ENCODE assay signal across 20 cellular contexts in the genomic region with DNA sequence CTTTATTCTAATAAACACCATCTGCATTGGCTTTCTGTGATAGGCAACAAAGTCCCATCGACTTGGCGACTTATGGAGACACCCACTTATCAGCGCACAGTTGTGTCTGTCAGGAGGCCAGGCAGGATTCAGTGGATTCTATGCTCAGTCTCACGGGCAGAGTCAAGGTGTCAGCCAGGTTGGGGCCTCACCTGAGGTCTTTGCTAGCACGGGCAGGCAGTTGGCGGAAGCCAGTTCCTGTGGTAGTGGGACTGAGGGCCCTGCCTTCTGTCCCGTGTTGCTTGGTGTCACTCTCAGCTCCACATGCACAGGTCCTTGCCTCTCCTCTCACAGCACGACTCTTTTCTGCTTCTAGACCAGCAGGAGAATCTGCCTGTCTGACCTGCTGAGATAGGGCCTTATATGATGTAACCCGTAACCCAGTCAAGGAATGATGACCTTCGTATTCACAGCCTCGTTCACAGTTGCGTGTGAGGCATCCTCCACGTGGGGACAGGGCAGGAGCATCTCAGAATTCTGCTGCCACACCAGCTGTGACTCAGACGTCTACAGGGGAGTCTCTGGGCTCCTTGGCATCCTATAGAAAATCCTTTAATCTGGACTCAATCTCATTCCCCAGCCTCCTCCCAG. TPM values are rescaled to one million over a fixed set of nuclear protein-coding genes. Genes with fewer than 3 reads are reported as not detected.
A peak's percentile ranks its signal among the peaks of the same experiment; 100 is the strongest.
DNase-seq lines count a peak whose midpoint lies in the region; ATAC-seq and TF ChIP-seq lines count a peak whose summit lies in the region.
"Had no signal": no experiment of that assay in that cellular context is flagged by ENCODE, and none has a peak within 500 bp of the region (broad histone marks: within the 10 kb centered on the region; RNA-seq: fewer than 3 reads in every experiment).

No MANE protein-coding gene starts in this region.

- no peak overlapping the region for H3K4me3 Mint-ChIP-seq in T-helper 1 cell treated with Interleukin-12 subunit alpha and Interleukin-12 subunit beta and Interleukin-4 antibody, amounts not matched to agents 30 μg/mL and 1 μg/mL, for 36 hours
- H3K4me3 Mint-ChIP-seq in HFFc6 (peak overlapping the region; percentile 43; the same call in 1 of the 2 replicates), osteocyte (ENCODE audit: unreplicated experiment) (no peak overlapping the region)
- H3K4me3 Mint-ChIP-seq: activated naive CD8-positive, alpha-beta T cell treated with anti-CD3 and anti-CD28 coated beads, Interleukin-2, amount 10 ng/mL, durations not matched to agents 7 days and 5 days; dendritic cell treated with granulocyte-macrophage colony-stimulating factor and Interleukin-4, amounts not matched to agents 40 ng/mL and 50 ng/mL, for 4 days; naive thymus-derived CD8-positive, alpha-beta T cell had no signal

- H3K9ac ChIP-seq in fibroblast of lung (ENCODE audit: insufficient read depth, low read length) = no peak overlapping the region

- H3K27me3 ChIP-seq in fibroblast of lung (ENCODE audit: control insufficient read depth, insufficient read depth, low read length) = no peaks in the 10 kb centered on the region
- H3K27me3 ChIP-seq: breast epithelium had no signal

- peaks cover 8% of the 10 kb centered on the region for H4K20me1 ChIP-seq in fibroblast of lung (ENCODE audit: control insufficient read depth, extremely low read depth, insufficient read depth, low read length)

- ATAC-seq in HG03469 (IDR thresholded peaks at IDR 0.05; ENCODE audit: unreplicated experiment) = no peak
- ATAC-seq: naive thymus-derived CD8-positive, alpha-beta T cell had no signal

- H3K4me1 Mint-ChIP-seq in T-helper 1 cell treated with Interleukin-12 subunit alpha and Interleukin-12 subunit beta and Interleukin-4 antibody, amounts not matched to agents 30 μg/mL and 1 μg/mL, for 36 hours (ENCODE audit: low read depth) = peaks cover 9% of the 10 kb centered on the region
- H3K4me1 Mint-ChIP-seq in HFFc6 (ENCODE audit: low read depth) (peaks cover 27% of the 10 kb centered on the region), osteocyte (ENCODE audit: unreplicated experiment) (peaks cover 7% of the 10 kb centered on the region)

- no peak overlapping the region for H3K4me3 ChIP-seq in fibroblast of lung (replicated peaks in 1 of 4; ENCODE audit: control extremely low read depth in 1 of 4, insufficient read depth in 1 of 4, low read depth in 3 of 4, low read length in 4 of 4)
- H3K4me3 ChIP-seq: breast epithelium, lung had no signal

- H3K4me2 ChIP-seq in fibroblast of lung (ENCODE audit: extremely low read depth, insufficient read depth, low read length) = no peak overlapping the region

- peaks cover 28% of the 10 kb centered on the region for H3K36me3 Mint-ChIP-seq in T-helper 1 cell treated with Interleukin-12 subunit alpha and Interleukin-12 subunit beta and Interleukin-4 antibody, amounts not matched to agents 30 μg/mL and 1 μg/mL, for 36 hours (ENCODE audit: low read depth)
- peaks cover 33% of the 10 kb centered on the region for H3K36me3 Mint-ChIP-seq in HFFc6 (ENCODE audit: low read depth)
- H3K36me3 Mint-ChIP-seq in osteocyte (ENCODE audit: unreplicated experiment) = peaks cover 20% of the 10 kb centered on the region

- H2AFZ ChIP-seq in fibroblast of lung (ENCODE audit: low read length) = no peak overlapping the region

- TF ChIP-seq CTCF in HFFc6 (IDR thresholded peaks at IDR 0.05) = no peak
- TF ChIP-seq CTCF in fibroblast of lung (conservative IDR thresholded peaks at IDR 0.05 in 1 of 2, IDR thresholded peaks at IDR 0.05 in 1 of 2; ENCODE audit: low read depth in 1 of 2, low read length in 2 of 2) = no peak
- no peak for TF ChIP-seq CTCF in osteocyte (IDR thresholded peaks at IDR 0.05)

- H3K27ac ChIP-seq in fibroblast of lung (ENCODE audit: insufficient read depth, low read length) = peak overlapping the region; percentile 0
- H3K27ac ChIP-seq: breast epithelium had no signal

- H3K27ac Mint-ChIP-seq in T-helper 1 cell treated with Interleukin-12 subunit alpha and Interleukin-12 subunit beta and Interleukin-4 antibody, amounts not matched to agents 30 μg/mL and 1 μg/mL, for 36 hours = peak overlapping the region; percentile 6
- H3K27ac Mint-ChIP-seq in HFFc6 (peak overlapping the region; percentile 75), osteocyte (ENCODE audit: unreplicated experiment) (peak overlapping the region; percentile 8)
- H3K27ac Mint-ChIP-seq: activated naive CD8-positive, alpha-beta T cell treated with anti-CD3 and anti-CD28 coated beads, Interleukin-2, amount 10 ng/mL, durations not matched to agents 7 days and 5 days; dendritic cell treated with granulocyte-macrophage colony-stimulating factor and Interleukin-4, amounts not matched to agents 40 ng/mL and 50 ng/mL, for 4 days had no signal

- no peaks in the 10 kb centered on the region for H3K9me3 ChIP-seq in fibroblast of lung (ENCODE audit: control insufficient read depth, insufficient read depth, low read depth, low read length)
- H3K9me3 ChIP-seq: breast epithelium had no signal

- H3K27me3 Mint-ChIP-seq in T-helper 1 cell treated with Interleukin-12 subunit alpha and Interleukin-12 subunit beta and Interleukin-4 antibody, amounts not matched to agents 30 μg/mL and 1 μg/mL, for 36 hours (ENCODE audit: low read depth) = no peaks in the 10 kb centered on the region
- H3K27me3 Mint-ChIP-seq in HFFc6 (ENCODE audit: insufficient read depth) = peaks cover 2% of the 10 kb centered on the region; the same call in 1 of the 2 replicates
- no peaks in the 10 kb centered on the region for H3K27me3 Mint-ChIP-seq in osteocyte (ENCODE audit: unreplicated experiment)
- H3K27me3 Mint-ChIP-seq: activated naive CD8-positive, alpha-beta T cell treated with anti-CD3 and anti-CD28 coated beads, Interleukin-2, amount 10 ng/mL, durations not matched to agents 7 days and 5 days; dendritic cell treated with granulocyte-macrophage colony-stimulating factor and Interleukin-4, amounts not matched to agents 40 ng/mL and 50 ng/mL, for 4 days; naive thymus-derived CD8-positive, alpha-beta T cell had no signal

- peaks cover 14% of the 10 kb centered on the region for H3K36me3 ChIP-seq in fibroblast of lung (ENCODE audit: control insufficient read depth, insufficient read depth, low read length)
- H3K36me3 ChIP-seq: breast epithelium had no signal

- DNase-seq in T-helper 1 cell = no peak
- peak; percentile 60 for DNase-seq in HFFc6
- DNase-seq in fibroblast of lung (ENCODE audit: low read depth in 2 of 2) = no peak
- peak; percentile 74 for DNase-seq in osteocyte (ENCODE audit: extremely low spot score, unreplicated experiment)
- DNase-seq in A172 (ENCODE audit: low spot score) = no peak
- DNase-seq in SHP77 (lab: John Stamatoyannopoulos, UW) = no peak
- DNase-seq: 8988T; activated CD4-positive, alpha-beta T cell treated with anti-CD3 and anti-CD28 coated beads, Interleukin-2, amount 50 U/mL, for 4 hours; activated naive CD8-positive, alpha-beta T cell treated with anti-CD3 and anti-CD28 coated beads, Interleukin-2, amount 10 ng/mL, durations not matched to agents 7 days and 5 days; activated T-cell treated with anti-CD3 and anti-CD28 coated beads, Interleukin-2, amount 50 U/mL, for 48 hours; naive thymus-derived CD8-positive, alpha-beta T cell; NCI-H146; NCI-H2171 treated with DMSO at 0.1 percent for 48 hours; NCI-H774; stimulated activated CD4-positive, alpha-beta T cell treated with anti-CD3 and anti-CD28 coated beads, Interleukin-12 subunit alpha, Interleukin-12 subunit beta, amount 100 ng/mL, for 4 hours had no signal

- H3K4me1 ChIP-seq in fibroblast of lung (ENCODE audit: control insufficient read depth, extremely low read depth, insufficient read depth, low read length) = peaks cover 21% of the 10 kb centered on the region

- H3K9me3 Mint-ChIP-seq in T-helper 1 cell treated with Interleukin-12 subunit alpha and Interleukin-12 subunit beta and Interleukin-4 antibody, amounts not matched to agents 30 μg/mL and 1 μg/mL, for 36 hours = no peaks in the 10 kb centered on the region
- H3K9me3 Mint-ChIP-seq in HFFc6 = no peaks in the 10 kb centered on the region
- H3K9me3 Mint-ChIP-seq in osteocyte (ENCODE audit: unreplicated experiment) = no peaks in the 10 kb centered on the region
- H3K9me3 Mint-ChIP-seq: activated naive CD8-positive, alpha-beta T cell treated with anti-CD3 and anti-CD28 coated beads, Interleukin-2, amount 10 ng/mL, durations not matched to agents 7 days and 5 days; dendritic cell treated with granulocyte-macrophage colony-stimulating factor and Interleukin-4, amounts not matched to agents 40 ng/mL and 50 ng/mL, for 4 days; naive thymus-derived CD8-positive, alpha-beta T cell had no signal

- peaks cover 93% of the 10 kb centered on the region for H3K79me2 ChIP-seq in fibroblast of lung (ENCODE audit: control insufficient read depth, insufficient read depth, low read length)

RNA-seq across cellular contexts. Expression of a gene that starts 10.0 kb away (rescaled TPM):
- 100 to 1,000 TPM in 2 of 6 experiments, 10 to 100 TPM in 4; 90.5 to 104 (median 97.0) TPM for total RNA-seq in HFFc6 (2021; fragmentation: NEBNext Ultra II Directional; extraction: Animal tissue kit (Norgen Biotek cat#: 25700))
- 98.4 and 126 TPM in 2 replicates for total RNA-seq in fibroblast of lung
- polyA plus RNA-seq in fibroblast of lung = 89.5 and 107 TPM in 2 replicates
- 84.1 and 93.0 TPM in 2 replicates for polyA plus RNA-seq in fibroblast of lung (2012)
- polyA minus RNA-seq in fibroblast of lung (ENCODE audit: low replicate concordance) = 74.9 and 108 TPM in 2 replicates
- total RNA-seq in osteocyte = 76.7 and 77.3 TPM in 2 replicates
- total RNA-seq in A172 (2014; rRNA removed; shearing (Covaris generic)) = 142 and 154 TPM in 2 replicates

RNA-seq across cellular contexts. Expression of a gene that starts 11.0 kb away (rescaled TPM):
- total RNA-seq in HFFc6 (2021; fragmentation: NEBNext Ultra II Directional; extraction: Animal tissue kit (Norgen Biotek cat#: 25700)) = 10 to 100 TPM; 59.1 to 72.5 (median 68.3) TPM
- total RNA-seq in fibroblast of lung (66.8 and 113 TPM in 2 replicates), osteocyte (47.9 and 48.1 TPM in 2 replicates)
- 85.6 and 93.5 TPM in 2 replicates for polyA plus RNA-seq in fibroblast of lung
- polyA plus RNA-seq in fibroblast of lung (2012) = 53.1 and 55.9 TPM in 2 replicates
- polyA minus RNA-seq in fibroblast of lung (ENCODE audit: low replicate concordance) = 14.3 and 23.0 TPM in 2 replicates
- total RNA-seq in A172 (2014; rRNA removed; shearing (Covaris generic)) = 215 and 265 TPM in 2 replicates

Comparison
In these comparisons a context has a peak if more than half of its experiments do, and no peak if none do; other contexts are left out.
1. H3K27ac Mint-ChIP-seq: peak in every context shown above with its lines; median percentile 75 in HFFc6; 8 in osteocyte; 6 in T-helper 1 cell treated with Interleukin-12 subunit alpha and Interleukin-12 subunit beta and Interleukin-4 antibody, amounts not matched to agents 30 μg/mL and 1 μg/mL, for 36 hours.
2. DNase-seq: peak in HFFc6 (single experiment) and osteocyte (single experiment); none in T-helper 1 cell (0 of 5), fibroblast of lung (0 of 2), A172 (single experiment) and SHP77 (0 of 2).